4 cellular contexts compared by ENCODE assay signal in the genomic region with DNA sequence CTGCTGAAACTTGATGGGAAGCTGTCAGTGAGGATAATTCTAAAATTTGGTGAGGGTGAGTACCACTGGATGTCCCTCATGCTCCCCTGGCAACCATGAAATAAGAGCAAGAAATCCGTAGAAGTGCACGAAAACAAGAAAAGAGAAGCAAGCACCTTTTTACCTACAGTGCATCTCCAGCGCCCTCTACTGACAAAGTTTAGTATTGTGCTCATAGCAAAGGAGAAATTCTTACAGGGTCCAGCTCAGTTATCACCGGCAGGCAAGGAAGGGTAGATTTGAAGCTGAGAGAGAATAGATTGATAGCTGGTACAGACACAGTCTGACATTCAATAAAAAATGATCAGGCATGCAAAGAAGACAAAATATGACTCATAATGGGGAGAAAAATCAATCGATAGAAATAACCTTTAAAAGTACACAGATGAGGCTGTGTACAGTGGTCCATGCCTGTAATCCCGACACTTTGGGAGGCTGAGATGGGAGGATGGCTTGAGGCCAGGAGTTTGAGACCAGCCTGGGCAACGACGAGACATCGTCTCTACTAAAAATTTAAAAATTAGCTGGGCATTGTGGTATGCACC.
TF ChIP-seq lines count a peak whose summit lies in the region.

No MANE protein-coding gene starts in this region.

TF ChIP-seq in SK-N-SH, 30 proteins besides CTCF, POLR2A, EP300 and RAD21 (continues in another document):
- no peak for TF ChIP-seq RFX5 (IDR thresholded peaks at IDR 0.05; ENCODE audit: low read length)
- no peak for TF ChIP-seq FOXM1 (IDR thresholded peaks at IDR 0.05; ENCODE audit: low read depth)
- TF ChIP-seq ELF1 (IDR thresholded peaks at IDR 0.05) = no peak
- no peak for TF ChIP-seq SIN3A (IDR thresholded peaks at IDR 0.05; ENCODE audit: borderline replicate concordance, low read depth, low read length)
- no peak for TF ChIP-seq FOSL2 (IDR thresholded peaks at IDR 0.05; ENCODE audit: borderline replicate concordance, low read depth)
- TF ChIP-seq RXRA (IDR thresholded peaks at IDR 0.05; ENCODE audit: borderline replicate concordance, low read depth) = no peak
- TF ChIP-seq NRF1 (IDR thresholded peaks at IDR 0.05; ENCODE audit: low read depth, low read length) = no peak
- no peak for TF ChIP-seq FOXJ3 (CRISPR knock-in tag; IDR thresholded peaks at IDR 0.05)
- no peak for TF ChIP-seq CHD2 (IDR thresholded peaks at IDR 0.05; ENCODE audit: low read length, partially characterized antibody)
- no peak for TF ChIP-seq RCOR1 (IDR thresholded peaks at IDR 0.05; ENCODE audit: low read length)
- TF ChIP-seq, protein P1, sequence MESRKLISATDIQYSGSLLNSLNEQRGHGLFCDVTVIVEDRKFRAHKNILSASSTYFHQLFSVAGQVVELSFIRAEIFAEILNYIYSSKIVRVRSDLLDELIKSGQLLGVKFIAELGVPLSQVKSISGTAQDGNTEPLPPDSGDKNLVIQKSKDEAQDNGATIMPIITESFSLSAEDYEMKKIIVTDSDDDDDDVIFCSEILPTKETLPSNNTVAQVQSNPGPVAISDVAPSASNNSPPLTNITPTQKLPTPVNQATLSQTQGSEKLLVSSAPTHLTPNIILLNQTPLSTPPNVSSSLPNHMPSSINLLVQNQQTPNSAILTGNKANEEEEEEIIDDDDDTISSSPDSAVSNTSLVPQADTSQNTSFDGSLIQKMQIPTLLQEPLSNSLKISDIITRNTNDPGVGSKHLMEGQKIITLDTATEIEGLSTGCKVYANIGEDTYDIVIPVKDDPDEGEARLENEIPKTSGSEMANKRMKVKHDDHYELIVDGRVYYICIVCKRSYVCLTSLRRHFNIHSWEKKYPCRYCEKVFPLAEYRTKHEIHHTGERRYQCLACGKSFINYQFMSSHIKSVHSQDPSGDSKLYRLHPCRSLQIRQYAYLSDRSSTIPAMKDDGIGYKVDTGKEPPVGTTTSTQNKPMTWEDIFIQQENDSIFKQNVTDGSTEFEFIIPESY (IDR thresholded peaks at IDR 0.05; ENCODE audit: borderline replicate concordance, low read depth) = no peak
- TF ChIP-seq TEAD4 (IDR thresholded peaks at IDR 0.05; ENCODE audit: borderline replicate concordance, insufficient read depth) = no peak
- TF ChIP-seq TAF1 (IDR thresholded peaks at IDR 0.05; ENCODE audit: borderline replicate concordance, low read depth, low read length) = no peak
- TF ChIP-seq MXI1 (IDR thresholded peaks at IDR 0.05; ENCODE audit: low read depth, low read length) = no peak
- TF ChIP-seq JUND (IDR thresholded peaks at IDR 0.05) = no peak
- no peak for TF ChIP-seq TCF12 (IDR thresholded peaks at IDR 0.05)
- TF ChIP-seq, protein P2, sequence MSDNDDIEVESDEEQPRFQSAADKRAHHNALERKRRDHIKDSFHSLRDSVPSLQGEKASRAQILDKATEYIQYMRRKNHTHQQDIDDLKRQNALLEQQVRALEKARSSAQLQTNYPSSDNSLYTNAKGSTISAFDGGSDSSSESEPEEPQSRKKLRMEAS (IDR thresholded peaks at IDR 0.05; ENCODE audit: low read depth) = no peak

TF ChIP-seq in SK-N-SH treated with all-trans-retinoic acid at 6 μM for 48 hours, 23 proteins besides CTCF, POLR2A, EP300 and RAD21 (continues in another document):
- TF ChIP-seq, protein P3, sequence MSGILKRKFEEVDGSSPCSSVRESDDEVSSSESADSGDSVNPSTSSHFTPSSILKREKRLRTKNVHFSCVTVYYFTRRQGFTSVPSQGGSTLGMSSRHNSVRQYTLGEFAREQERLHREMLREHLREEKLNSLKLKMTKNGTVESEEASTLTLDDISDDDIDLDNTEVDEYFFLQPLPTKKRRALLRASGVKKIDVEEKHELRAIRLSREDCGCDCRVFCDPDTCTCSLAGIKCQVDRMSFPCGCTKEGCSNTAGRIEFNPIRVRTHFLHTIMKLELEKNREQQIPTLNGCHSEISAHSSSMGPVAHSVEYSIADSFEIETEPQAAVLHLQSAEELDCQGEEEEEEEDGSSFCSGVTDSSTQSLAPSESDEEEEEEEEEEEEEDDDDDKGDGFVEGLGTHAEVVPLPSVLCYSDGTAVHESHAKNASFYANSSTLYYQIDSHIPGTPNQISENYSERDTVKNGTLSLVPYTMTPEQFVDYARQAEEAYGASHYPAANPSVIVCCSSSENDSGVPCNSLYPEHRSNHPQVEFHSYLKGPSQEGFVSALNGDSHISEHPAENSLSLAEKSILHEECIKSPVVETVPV (CRISPR knock-in tag; IDR thresholded peaks at IDR 0.05) = no peak
- TF ChIP-seq, protein P4, sequence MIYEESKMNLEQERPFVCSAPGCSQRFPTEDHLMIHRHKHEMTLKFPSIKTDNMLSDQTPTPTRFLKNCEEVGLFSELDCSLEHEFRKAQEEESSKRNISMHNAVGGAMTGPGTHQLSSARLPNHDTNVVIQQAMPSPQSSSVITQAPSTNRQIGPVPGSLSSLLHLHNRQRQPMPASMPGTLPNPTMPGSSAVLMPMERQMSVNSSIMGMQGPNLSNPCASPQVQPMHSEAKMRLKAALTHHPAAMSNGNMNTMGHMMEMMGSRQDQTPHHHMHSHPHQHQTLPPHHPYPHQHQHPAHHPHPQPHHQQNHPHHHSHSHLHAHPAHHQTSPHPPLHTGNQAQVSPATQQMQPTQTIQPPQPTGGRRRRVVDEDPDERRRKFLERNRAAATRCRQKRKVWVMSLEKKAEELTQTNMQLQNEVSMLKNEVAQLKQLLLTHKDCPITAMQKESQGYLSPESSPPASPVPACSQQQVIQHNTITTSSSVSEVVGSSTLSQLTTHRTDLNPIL (CRISPR knock-in tag; IDR thresholded peaks at IDR 0.05; ENCODE audit: low read depth) = no peak
- TF ChIP-seq BACH2 (CRISPR knock-in tag; IDR thresholded peaks at IDR 0.05; ENCODE audit: borderline replicate concordance) (no peak), ARNTL (CRISPR knock-in tag; IDR thresholded peaks at IDR 0.05; ENCODE audit: borderline replicate concordance, low read depth) (no peak), ZNF70 (CRISPR knock-in tag; IDR thresholded peaks at IDR 0.05) (no peak), RARB (CRISPR knock-in tag; IDR thresholded peaks at IDR 0.05) (no peak), ZC3H10 (CRISPR knock-in tag; IDR thresholded peaks at IDR 0.05) (no peak), TCF4 (CRISPR knock-in tag; IDR thresholded peaks at IDR 0.05; ENCODE audit: borderline replicate concordance) (no peak), ZFP30 (CRISPR knock-in tag; IDR thresholded peaks at IDR 0.05) (no peak), ZNF8 (CRISPR knock-in tag; IDR thresholded peaks at IDR 0.05) (no peak), CSDC2 (CRISPR knock-in tag; IDR thresholded peaks at IDR 0.05) (no peak), GLIS3 (CRISPR knock-in tag; IDR thresholded peaks at IDR 0.05) (no peak), TOX (CRISPR knock-in tag; IDR thresholded peaks at IDR 0.05; ENCODE audit: borderline replicate concordance) (no peak), ESRRG (CRISPR knock-in tag; IDR thresholded peaks at IDR 0.05) (no peak), ZFP3 (CRISPR knock-in tag; IDR thresholded peaks at IDR 0.05) (no peak), ZNF565 (CRISPR knock-in tag; conservative IDR thresholded peaks at IDR 0.05; ENCODE audit: low read depth) (no peak)

TF ChIP-seq in IMR-90, 13 proteins besides CTCF, POLR2A, EP300 and RAD21:
- TF ChIP-seq, protein P5, sequence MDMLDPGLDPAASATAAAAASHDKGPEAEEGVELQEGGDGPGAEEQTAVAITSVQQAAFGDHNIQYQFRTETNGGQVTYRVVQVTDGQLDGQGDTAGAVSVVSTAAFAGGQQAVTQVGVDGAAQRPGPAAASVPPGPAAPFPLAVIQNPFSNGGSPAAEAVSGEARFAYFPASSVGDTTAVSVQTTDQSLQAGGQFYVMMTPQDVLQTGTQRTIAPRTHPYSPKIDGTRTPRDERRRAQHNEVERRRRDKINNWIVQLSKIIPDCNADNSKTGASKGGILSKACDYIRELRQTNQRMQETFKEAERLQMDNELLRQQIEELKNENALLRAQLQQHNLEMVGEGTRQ (IDR thresholded peaks at IDR 0.05; ENCODE audit: low read depth, low read length) = no peak
- TF ChIP-seq CEBPB (IDR thresholded peaks at IDR 0.05; ENCODE audit: low read depth, low read length) (no peak), RCOR1 (IDR thresholded peaks at IDR 0.05; ENCODE audit: insufficient replicate concordance, low read length) (no peak), FOS (IDR thresholded peaks at IDR 0.05; ENCODE audit: low read depth, low read length) (no peak), MXI1 (IDR thresholded peaks at IDR 0.05; ENCODE audit: borderline replicate concordance, low read depth, low read length) (no peak), SMC3 (IDR thresholded peaks at IDR 0.05; ENCODE audit: low read depth, low read length) (no peak)
- TF ChIP-seq, protein P6, sequence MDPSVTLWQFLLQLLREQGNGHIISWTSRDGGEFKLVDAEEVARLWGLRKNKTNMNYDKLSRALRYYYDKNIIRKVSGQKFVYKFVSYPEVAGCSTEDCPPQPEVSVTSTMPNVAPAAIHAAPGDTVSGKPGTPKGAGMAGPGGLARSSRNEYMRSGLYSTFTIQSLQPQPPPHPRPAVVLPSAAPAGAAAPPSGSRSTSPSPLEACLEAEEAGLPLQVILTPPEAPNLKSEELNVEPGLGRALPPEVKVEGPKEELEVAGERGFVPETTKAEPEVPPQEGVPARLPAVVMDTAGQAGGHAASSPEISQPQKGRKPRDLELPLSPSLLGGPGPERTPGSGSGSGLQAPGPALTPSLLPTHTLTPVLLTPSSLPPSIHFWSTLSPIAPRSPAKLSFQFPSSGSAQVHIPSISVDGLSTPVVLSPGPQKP (IDR thresholded peaks at IDR 0.05; ENCODE audit: borderline replicate concordance, low read depth, low read length) = no peak

TF ChIP-seq in WTC11, 78 proteins besides CTCF, POLR2A, EP300 and RAD21:
- TF ChIP-seq, protein P7, sequence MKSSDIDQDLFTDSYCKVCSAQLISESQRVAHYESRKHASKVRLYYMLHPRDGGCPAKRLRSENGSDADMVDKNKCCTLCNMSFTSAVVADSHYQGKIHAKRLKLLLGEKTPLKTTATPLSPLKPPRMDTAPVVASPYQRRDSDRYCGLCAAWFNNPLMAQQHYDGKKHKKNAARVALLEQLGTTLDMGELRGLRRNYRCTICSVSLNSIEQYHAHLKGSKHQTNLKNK (CRISPR knock-in tag; IDR thresholded peaks at IDR 0.05) = no peak
- TF ChIP-seq NR3C1 (CRISPR knock-in tag; conservative IDR thresholded peaks at IDR 0.05; ENCODE audit: low read depth) = no peak
- TF ChIP-seq ZNF317 (CRISPR knock-in tag; IDR thresholded peaks at IDR 0.05; ENCODE audit: borderline replicate concordance, low read depth) = no peak
- TF ChIP-seq TP53 (CRISPR knock-in tag; IDR thresholded peaks at IDR 0.05) = no peak
